ENCODE assay signal across 23 cellular contexts in genomic region chr14:21194597-21194996, GRCh38. TPM values are rescaled to one million over a fixed set of nuclear protein-coding genes. Genes with fewer than 3 reads are reported as not detected.
DNase-seq lines count a peak whose midpoint lies in the region; ATAC-seq and TF ChIP-seq lines count a peak whose summit lies in the region.
"Had no signal": no experiment of that assay in that cellular context is flagged by ENCODE, and none has a peak within 500 bp of the region (broad histone marks: within the 10 kb centered on the region; RNA-seq: fewer than 3 reads in every experiment).

No MANE protein-coding gene starts in this region.

- no peaks in the 10 kb centered on the region for H3K36me3 ChIP-seq in CD8-positive, alpha-beta T cell (ENCODE audit: insufficient read depth, low read length)
- H3K36me3 ChIP-seq: BLaER1 treated with 17β-estradiol and CSF1 and Interleukin-3, amounts not matched to agents 10 nM and 100 nM; HAP-1; Peyer's patch; SJCRH30 had no signal

- H3K4me3 ChIP-seq in CD8-positive, alpha-beta T cell (ENCODE audit: low read depth, low read length), result no peak overlapping the region
- H3K4me3 ChIP-seq: BLaER1 treated with 17β-estradiol and CSF1 and Interleukin-3, amounts not matched to agents 10 nM and 100 nM; GM23338; HAP-1; Peyer's patch; SJCRH30 had no signal

- CTCF ChIA-PET in CD8-positive, alpha-beta T cell (lab: Charles Lee), result no interaction called here
- CTCF ChIA-PET in HEK293T (lab: Yijun Ruan, JAX), result no interaction called here

- DNase-seq in activated naive CD4-positive, alpha-beta T cell treated with anti-CD3 and anti-CD28 coated beads, Interleukin-2, amount 50 U/mL, for 72 hours (ENCODE audit: low spot score in 2 of 2), result no peak
- no peak for DNase-seq in activated naive CD4-positive, alpha-beta T cell treated with anti-CD3 and anti-CD28 coated beads, Interleukin-2, amount 50 U/mL, for 16 hours
- no peak for DNase-seq in CD8-positive, alpha-beta T cell
- DNase-seq in HEK293T (ENCODE audit: extremely low spot score) (no peak), neural crest cell (ENCODE audit: low read depth, low spot score) (no peak), retina (no peak)
- DNase-seq: CD8-positive, alpha-beta memory T cell; IMR-90; Karpas-422; MV-4-11; NCI-H1105 treated with DMSO at 0.1 percent for 48 hours; NCI-H2029 treated with DMSO at 0.1 percent for 48 hours; NCI-H2171 treated with DMSO at 0.1 percent for 48 hours; NCI-H526; Peyer's patch; SJCRH30 had no signal

- H3K4me3 Mint-ChIP-seq in CD8-positive, alpha-beta T cell, result no peak overlapping the region
- H3K4me3 Mint-ChIP-seq in neural crest cell, result peak overlapping the region; percentile 27
- H3K4me3 Mint-ChIP-seq: GM23338 had no signal

- H3K27ac Mint-ChIP-seq in activated naive CD4-positive, alpha-beta T cell treated with anti-CD3 and anti-CD28 coated beads, Interleukin-2, amount 50 U/mL, for 72 hours, result peak overlapping the region; percentile 30 to 32
- H3K27ac Mint-ChIP-seq in CD8-positive, alpha-beta T cell, result peak overlapping the region; percentile 22
- H3K27ac Mint-ChIP-seq in neural crest cell (ENCODE audit: unreplicated experiment), result no peak overlapping the region
- H3K27ac Mint-ChIP-seq: GM23338 had no signal

- H3K27me3 ChIP-seq in CD8-positive, alpha-beta T cell (ENCODE audit: insufficient read depth, low read length), result no peaks in the 10 kb centered on the region
- H3K27me3 ChIP-seq: BLaER1 treated with 17β-estradiol and CSF1 and Interleukin-3, amounts not matched to agents 10 nM and 100 nM; Peyer's patch; SJCRH30 had no signal

- H3K4me1 Mint-ChIP-seq in CD8-positive, alpha-beta T cell (ENCODE audit: low read depth), result peaks cover 17% of the 10 kb centered on the region
- H3K4me1 Mint-ChIP-seq in neural crest cell, result peaks cover 6% of the 10 kb centered on the region

- H3K9me3 Mint-ChIP-seq in activated naive CD4-positive, alpha-beta T cell treated with anti-CD3 and anti-CD28 coated beads, Interleukin-2, amount 50 U/mL, for 72 hours, result peaks cover 0 to 7% of the 10 kb centered on the region in 2 donors
- H3K9me3 Mint-ChIP-seq in CD8-positive, alpha-beta T cell, result no peaks in the 10 kb centered on the region
- H3K9me3 Mint-ChIP-seq in neural crest cell, result peaks cover 6% of the 10 kb centered on the region
- H3K9me3 Mint-ChIP-seq: CD8-positive, alpha-beta memory T cell had no signal

- no peaks in the 10 kb centered on the region for H3K27me3 Mint-ChIP-seq in CD8-positive, alpha-beta T cell (ENCODE audit: low read depth)
- peaks cover 32% of the 10 kb centered on the region for H3K27me3 Mint-ChIP-seq in neural crest cell (ENCODE audit: low read depth)
- H3K27me3 Mint-ChIP-seq: CD8-positive, alpha-beta memory T cell had no signal

- intact Hi-C loops in CD8-positive, alpha-beta T cell (cut with DNase I, micrococcal nuclease), result no loop called here

- no peak for ATAC-seq in activated naive CD4-positive, alpha-beta T cell treated with anti-CD3 and anti-CD28 coated beads, Interleukin-2, amount 50 U/mL, for 72 hours
- no peak for ATAC-seq in CD8-positive, alpha-beta T cell
- no peak for ATAC-seq in GM19467 (IDR thresholded peaks at IDR 0.05; ENCODE audit: unreplicated experiment)
- ATAC-seq: GM23338 had no signal

- peaks cover 6% of the 10 kb centered on the region for H3K4me1 ChIP-seq in CD8-positive, alpha-beta T cell (ENCODE audit: insufficient read depth, low read length)

- H3K27ac ChIP-seq in CD8-positive, alpha-beta T cell (ENCODE audit: low read depth, low read length), result no peak overlapping the region
- H3K27ac ChIP-seq: BLaER1 treated with 17β-estradiol and CSF1 and Interleukin-3, amounts not matched to agents 10 nM and 100 nM; Peyer's patch; SJCRH30 had no signal

- no peaks in the 10 kb centered on the region for H3K36me3 Mint-ChIP-seq in activated naive CD4-positive, alpha-beta T cell treated with anti-CD3 and anti-CD28 coated beads, Interleukin-2, amount 50 U/mL, for 72 hours
- no peaks in the 10 kb centered on the region for H3K36me3 Mint-ChIP-seq in CD8-positive, alpha-beta T cell
- H3K36me3 Mint-ChIP-seq in neural crest cell (ENCODE audit: low read depth), result peaks cover 2% of the 10 kb centered on the region
- H3K36me3 Mint-ChIP-seq: CD8-positive, alpha-beta memory T cell had no signal

- TF ChIP-seq CTCF in CD8-positive, alpha-beta T cell (IDR thresholded peaks at IDR 0.05), result peak; percentile 26
- no peak for TF ChIP-seq CTCF in neural crest cell (conservative IDR thresholded peaks at IDR 0.05)

- POLR2A ChIA-PET in CD8-positive, alpha-beta T cell (lab: Charles Lee), result no interaction called here
- POLR2A ChIA-PET in HEK293T (lab: Yijun Ruan, JAX), result no interaction called here

- no peaks in the 10 kb centered on the region for H3K9me3 ChIP-seq in CD8-positive, alpha-beta T cell (ENCODE audit: low read length)
- H3K9me3 ChIP-seq: HAP-1, Peyer's patch had no signal

TF ChIP-seq in HEK293T, 16 proteins besides CTCF, POLR2A, EP300 and RAD21:
- TF ChIP-seq ARNT (IDR thresholded peaks at IDR 0.05) (no peak), PKNOX1 (IDR thresholded peaks at IDR 0.05) (no peak), NFRKB (IDR thresholded peaks at IDR 0.05) (no peak), HDGF (IDR thresholded peaks at IDR 0.05; ENCODE audit: borderline replicate concordance) (no peak), ZNF384 (IDR thresholded peaks at IDR 0.05) (0 out of 2 replicates have a peak, but pooled peaks have one; percentile 27), BHLHE40 (IDR thresholded peaks at IDR 0.05; ENCODE audit: borderline replicate concordance) (no peak), CTBP1 (IDR thresholded peaks at IDR 0.05; ENCODE audit: borderline replicate concordance) (no peak), TARDBP (IDR thresholded peaks at IDR 0.05) (no peak)

RNA-seq across cellular contexts. Expression of gene OR5AU1, which starts 38.7 kb away (rescaled TPM):
- not detected for total RNA-seq in activated naive CD4-positive, alpha-beta T cell treated with anti-CD3 and anti-CD28 coated beads, Interleukin-2, amount 50 U/mL, for 72 hours
- not detected for total RNA-seq in CD8-positive, alpha-beta T cell
- total RNA-seq in neural crest cell, result not detected in 2 replicates
- total RNA-seq: CD8-positive, alpha-beta memory T cell; Daoy; GM23338; IMR-90; M059J; OCI-LY7; Peyer's patch; SJCRH30 had no signal
